ENCODE assay signal across 8 cellular contexts in the genomic region with DNA sequence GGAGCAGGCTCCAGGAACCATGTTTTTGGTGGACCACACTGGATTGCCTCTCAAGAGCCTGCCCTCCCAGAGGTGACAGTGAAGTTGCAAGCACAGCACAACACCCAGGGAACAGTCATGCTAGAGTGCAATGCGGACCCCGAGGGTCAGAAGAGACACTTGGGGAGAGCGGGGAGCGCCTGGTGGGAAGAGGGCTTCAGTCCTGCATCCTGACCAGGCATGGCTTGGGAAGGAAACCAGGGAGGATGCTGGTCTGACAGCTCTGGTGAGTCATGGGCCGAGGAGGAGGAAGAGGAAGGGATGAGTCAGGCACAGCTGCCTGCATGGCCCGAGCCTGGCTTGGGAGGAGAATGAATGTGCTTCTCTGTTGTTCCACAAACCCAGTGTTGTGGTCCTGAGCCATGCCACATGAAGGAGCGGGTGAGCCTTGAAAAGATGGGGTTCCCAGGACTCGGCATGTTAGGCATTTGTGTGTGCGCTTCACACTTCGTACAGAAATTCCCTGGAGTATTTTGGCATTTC. TPM values are rescaled to one million over a fixed set of nuclear protein-coding genes. Genes with fewer than 3 reads are reported as not detected.
DNase-seq lines count a peak whose midpoint lies in the region; ATAC-seq, FAIRE-seq and TF ChIP-seq lines count a peak whose summit lies in the region.

No MANE protein-coding gene starts in this region.

- H3K4me3 ChIP-seq in HCT116 (replicated peaks in 1 of 2; ENCODE audit: low read depth in 1 of 2, low read length in 2 of 2) (peak overlapping the region in 1 of 2 experiments; percentile 57; a peak in 2 of 4 replicates), K562 (no peak overlapping the region), spleen (no peak overlapping the region), Karpas-422 (ENCODE audit: low read length) (no peak overlapping the region)
- H3K4me3 ChIP-seq in CD8-positive, alpha-beta memory T cell (ENCODE audit: low read length), result no peak overlapping the region

- no TSS peak for BruUV-seq in HCT116 (replicated peaks; lab: Mats Ljungman, UMichigan)
- BruUV-seq in K562 (replicated peaks; lab: Mats Ljungman, UMichigan), result no TSS peak

- TF ChIP-seq EP300 in K562 (IDR thresholded peaks at IDR 0.05; ENCODE audit: low read length), result no peak

- POLR2A ChIA-PET in HCT116 (lab: Charles Lee) (no interaction called here), K562 (lab: Yijun Ruan, JAX) (no interaction called here)
- POLR2A ChIA-PET in CD8-positive, alpha-beta memory T cell (lab: Charles Lee), result no interaction called here

- in situ Hi-C loops in K562 (cut with MboI), result no loop called here

- CTCF ChIA-PET in HCT116 (lab: Charles Lee) (interaction anchor here (0.9 to 4.5 kb wide), 3 partner anchors 9 to 29 kb away, joined by 3 to 20 read pairs (median 4); a partner anchor contains a TSS), K562 (lab: Yijun Ruan, JAX; ENCODE audit: low intra/inter-chr PET ratio) (no interaction called here)
- CTCF ChIA-PET in CD8-positive, alpha-beta memory T cell (lab: Charles Lee), result interaction anchor here (1.0 kb wide), 1 partner anchor 10 kb away, joined by 3 read pairs; no protein-coding TSS in a partner anchor

- H3K4me2 ChIP-seq in HCT116 (ENCODE audit: low read length) (peak overlapping the region; percentile 99), K562 (ENCODE audit: insufficient read depth, low read length) (0 out of 2 replicates have a peak overlapping the region, but pooled peaks have one; percentile 6), Karpas-422 (ENCODE audit: low read depth, low read length, poor library complexity, severe bottlenecking) (no peak overlapping the region)

- H3K36me3 Mint-ChIP-seq in CD8-positive, alpha-beta memory T cell, result no peaks in the 10 kb centered on the region

- H2AFZ ChIP-seq in HCT116 (ENCODE audit: low read depth, low read length, poor library complexity, severe bottlenecking), result no peak overlapping the region
- peak overlapping the region; percentile 43 for H2AFZ ChIP-seq in K562 (ENCODE audit: low read depth, low read length)
- H2AFZ ChIP-seq in Karpas-422 (ENCODE audit: low read length), result no peak overlapping the region

- FAIRE-seq in K562 (lab: Jason Lieb, UNC) (peak; percentile 91), islet of Langerhans (lab: Jason Lieb, UNC) (peak; percentile 86)

- H3K27me3 Mint-ChIP-seq in CD8-positive, alpha-beta memory T cell, result peaks cover 0 to 5% of the 10 kb centered on the region in 2 donors

- no peaks in the 10 kb centered on the region for H3K27me3 ChIP-seq in HCT116 (ENCODE audit: insufficient read depth, low read length)
- no peaks in the 10 kb centered on the region for H3K27me3 ChIP-seq in K562 (ENCODE audit: control insufficient read depth in 2 of 2, insufficient read depth in 2 of 2, low read length in 2 of 2)
- no peaks in the 10 kb centered on the region for H3K27me3 ChIP-seq in spleen (replicated peaks in 1 of 7)
- H3K27me3 ChIP-seq in Karpas-422 (ENCODE audit: low read length), result no peaks in the 10 kb centered on the region
- no peaks in the 10 kb centered on the region for H3K27me3 ChIP-seq in CD8-positive, alpha-beta memory T cell (ENCODE audit: insufficient read depth, low read length, poor library complexity, severe bottlenecking)

- TF ChIP-seq RAD21 in HCT116 (IDR thresholded peaks at IDR 0.05; ENCODE audit: low read depth) (no peak), K562 (CRISPR knock-in tag; conservative IDR thresholded peaks at IDR 0.05 in 1 of 2, IDR thresholded peaks at IDR 0.05 in 1 of 2) (no peak)

- no peak overlapping the region for H3K4me3 Mint-ChIP-seq in CD8-positive, alpha-beta memory T cell

- H3K9ac ChIP-seq in HCT116 (ENCODE audit: low read length), result peak overlapping the region; percentile 72
- no peak overlapping the region for H3K9ac ChIP-seq in K562 (ENCODE audit: insufficient read depth in 1 of 2, low read depth in 2 of 2, low read length in 2 of 2)
- H3K9ac ChIP-seq in Karpas-422 (ENCODE audit: low read length), result no peak overlapping the region

- peak; percentile 77 for ATAC-seq in HCT116
- ATAC-seq in K562, result peak; percentile 77
- no peak for ATAC-seq in HG03342 (IDR thresholded peaks at IDR 0.05; ENCODE audit: unreplicated experiment)

- TF ChIP-seq CTCF in HCT116 (IDR thresholded peaks at IDR 0.05 in 2 of 3, conservative IDR thresholded peaks at IDR 0.05 in 1 of 3; ENCODE audit: borderline replicate concordance in 1 of 3, insufficient read depth in 1 of 3, low read depth in 2 of 3, low read length in 2 of 3), result no peak
- no peak for TF ChIP-seq CTCF in K562 (IDR thresholded peaks at IDR 0.05 in 2 of 3, conservative IDR thresholded peaks at IDR 0.05 in 1 of 3; ENCODE audit: insufficient read depth in 2 of 3, low read depth in 1 of 3, low read length in 3 of 3)
- TF ChIP-seq CTCF in spleen (IDR thresholded peaks at IDR 0.05 in 8 of 11, conservative IDR thresholded peaks at IDR 0.05 in 3 of 11), result no peak

- RAD21 ChIA-PET in HCT116 (lab: Charles Lee; ENCODE audit: low non-redundant PET in 1 of 2, low total read pairs in 2 of 2, uncharacterized antibody in 2 of 2, unreplicated experiment in 2 of 2), result no interaction called here

- intact Hi-C loops in HCT116 (cut with micrococcal nuclease) (loop anchor here (2.0 kb wide), 2 partner anchors 32 to 44 kb away; a partner anchor contains a TSS), K562 (cut with micrococcal nuclease) (no loop called here), spleen (cut with DNase I; ENCODE audit: low total_unique reads) (no loop called here)

- WGBS in K562 (ENCODE audit: insufficient coverage, low coverage, missing lambda C conversion rate), result 5% methylated on average over 4 of the region's 10 CpGs
- WGBS in spleen, 5 donors, result 21 to 35% (median 29%) methylated on average over 10 of the region's 10 CpGs

- H3K9me3 ChIP-seq in HCT116 (ENCODE audit: control insufficient read depth in 1 of 2, insufficient read depth in 1 of 2, low read depth in 1 of 2, low read length in 2 of 2) (no peaks in the 10 kb centered on the region), K562 (replicated peaks; ENCODE audit: control insufficient read depth, insufficient read depth, low read depth, low read length) (no peaks in the 10 kb centered on the region), spleen (no peaks in the 10 kb centered on the region), Karpas-422 (ENCODE audit: low read length) (no peaks in the 10 kb centered on the region)
- H3K9me3 ChIP-seq in CD8-positive, alpha-beta memory T cell (ENCODE audit: low read length), result no peaks in the 10 kb centered on the region

- H3K36me3 ChIP-seq in HCT116 (ENCODE audit: control insufficient read depth in 1 of 2, insufficient read depth in 2 of 2, low read length in 2 of 2) (no peaks in the 10 kb centered on the region), K562 (ENCODE audit: control insufficient read depth, insufficient read depth, low read length) (no peaks in the 10 kb centered on the region), spleen (no peaks in the 10 kb centered on the region), Karpas-422 (ENCODE audit: insufficient read depth, low read length) (no peaks in the 10 kb centered on the region)
- no peaks in the 10 kb centered on the region for H3K36me3 ChIP-seq in CD8-positive, alpha-beta memory T cell (ENCODE audit: insufficient read depth, low read length)

- H4K20me1 ChIP-seq in HCT116 (ENCODE audit: insufficient read depth) (no peaks in the 10 kb centered on the region), K562 (replicated peaks; ENCODE audit: control insufficient read depth, insufficient read depth, low read length) (no peaks in the 10 kb centered on the region), Karpas-422 (ENCODE audit: insufficient read depth, low read depth, low read length) (no peaks in the 10 kb centered on the region)

- TF ChIP-seq POLR2A in HCT116 (IDR thresholded peaks at IDR 0.05; ENCODE audit: borderline replicate concordance, extremely low read depth, insufficient read depth, insufficient read length) (no peak), K562 (conservative IDR thresholded peaks at IDR 0.05) (no peak), spleen (IDR thresholded peaks at IDR 0.05) (no peak)

- H3K4me1 ChIP-seq in HCT116 (ENCODE audit: control insufficient read depth in 1 of 2, insufficient read depth in 2 of 2, low read length in 2 of 2) (peaks cover 53 to 63% of the 10 kb centered on the region in 2 experiments), K562 (replicated peaks in 1 of 2; ENCODE audit: control insufficient read depth in 2 of 2, insufficient read depth in 2 of 2, low read length in 2 of 2) (peaks cover 15 to 21% of the 10 kb centered on the region in 2 experiments; a peak in 4 of 5 replicates), spleen (peaks cover 3 to 44% (median 23%) of the 10 kb centered on the region in 6 donors), Karpas-422 (ENCODE audit: low read length) (no peaks in the 10 kb centered on the region; the same call in 1 of the 2 replicates)
- no peaks in the 10 kb centered on the region for H3K4me1 ChIP-seq in CD8-positive, alpha-beta memory T cell (ENCODE audit: insufficient read depth, low read length)

- no peak overlapping the region for H3K27ac Mint-ChIP-seq in CD8-positive, alpha-beta memory T cell

- no peaks in the 10 kb centered on the region for H3K4me1 Mint-ChIP-seq in CD8-positive, alpha-beta memory T cell

- H3K79me2 ChIP-seq in HCT116 (ENCODE audit: insufficient read depth, low read length) (peaks cover 6% of the 10 kb centered on the region; the same call in 1 of the 2 replicates), K562 (ENCODE audit: control insufficient read depth, insufficient read depth, low read length) (no peaks in the 10 kb centered on the region), Karpas-422 (ENCODE audit: low read length) (no peaks in the 10 kb centered on the region)

- H3K9me2 ChIP-seq in HCT116 (ENCODE audit: insufficient read depth) (no peaks in the 10 kb centered on the region), Karpas-422 (replicated peaks; ENCODE audit: insufficient read depth, low read length) (no peaks in the 10 kb centered on the region)

- H3K9me1 ChIP-seq in K562 (ENCODE audit: control insufficient read depth, insufficient read depth, low read length), result no peaks in the 10 kb centered on the region

- peak overlapping the region; percentile 98 for H3K27ac ChIP-seq in HCT116 (ENCODE audit: low read depth, low read length)
- peak overlapping the region; percentile 52; the same call in 2 of the 3 replicates for H3K27ac ChIP-seq in K562 (ENCODE audit: extremely low read depth, low read depth, low read length)
- peak overlapping the region in 7 of 8 donors; percentile 16 to 79 (median 64) for H3K27ac ChIP-seq in spleen
- no peak overlapping the region for H3K27ac ChIP-seq in Karpas-422 (ENCODE audit: low read length)
- no peak overlapping the region for H3K27ac ChIP-seq in CD8-positive, alpha-beta memory T cell (ENCODE audit: low read depth, low read length)

- peak; percentile 85 for DNase-seq in HCT116 (ENCODE audit: low read depth, low spot score)
- DNase-seq in SW 1271 (lab: John Stamatoyannopoulos, UW), result peak; percentile 55 to 87
- peak; percentile 54 to 68 (median 58) for DNase-seq in K562 (ENCODE audit: extremely low read depth in 1 of 4, low spot score in 3 of 4)
- DNase-seq in spleen, result peak; percentile 86
- DNase-seq in Karpas-422, result no peak
- DNase-seq in CD8-positive, alpha-beta memory T cell, result no peak

- H3K9me3 Mint-ChIP-seq in CD8-positive, alpha-beta memory T cell, result no peaks in the 10 kb centered on the region

RNA-seq across cellular contexts. Expression of a gene that starts 29.5 kb away (rescaled TPM):
- total RNA-seq in HCT116 (2021; ENCODE audit: unreplicated experiment) (0.15 TPM), K562 (2014; rRNA removed) (not detected in 2 replicates), K562 (2014; rRNA removed; fragmentation: Illumina TruSeq; extraction: Trizol) (not detected in 2 replicates), K562 (2015; rRNA removed; fragmentation: Illumina TruSeq; extraction: Trizol) (not detected in 2 replicates), K562 (2021) (not detected in 2 replicates), spleen (not detected)
- 0.22 and 0.31 TPM in 2 replicates for polyA plus RNA-seq in HCT116 (2012)
- total RNA-seq in K562 (2011; cell fraction: chromatin; rRNA removed; ENCODE audit: low replicate concordance), result not detected in 2 replicates
- not detected in 2 replicates for total RNA-seq in K562 (2011; cell fraction: nucleolus; rRNA removed)
- not detected in 2 replicates for total RNA-seq in K562 (2011; cell fraction: nucleoplasm; rRNA removed)
- polyA plus RNA-seq in K562 (2011; rRNA removed) (not detected in 2 replicates), K562 (2014; fragmentation: Illumina TruSeq; extraction: Trizol) (not detected in 2 replicates), K562 (2014; fragmentation: Nextera tagmentation; extraction: Ambion mirVana) (not detected), K562 (2014; rRNA removed) (not detected in 2 replicates), spleen (under 1 TPM; 0.10 to 0.52 (median 0.18) TPM)
- polyA plus RNA-seq in K562 (2011; cell fraction: cytosol; rRNA removed), result not detected in 2 replicates
- not detected in 2 replicates for polyA plus RNA-seq in K562 (2011; cell fraction: nucleus; rRNA removed)
- not detected in 2 replicates for polyA plus RNA-seq in K562 (2012)
- polyA minus RNA-seq in K562 (2011; rRNA and poly(A)+ RNA removed), result not detected in 2 replicates
- not detected in 2 replicates for polyA minus RNA-seq in K562 (2011; cell fraction: cytosol; rRNA and poly(A)+ RNA removed)
- polyA minus RNA-seq in K562 (2011; cell fraction: nucleus; rRNA and poly(A)+ RNA removed), result not detected in 2 replicates
- not detected in 2 replicates for total RNA-seq in Karpas-422 (2014; rRNA removed; shearing (Covaris generic); ENCODE audit: low replicate concordance)
- total RNA-seq in CD8-positive, alpha-beta memory T cell, result not detected
- polyA plus RNA-seq in CD8-positive, alpha-beta memory T cell, result not detected

RNA-seq across cellular contexts. Expression of a gene that starts 41.1 kb away (rescaled TPM):
- total RNA-seq in HCT116 (2021; ENCODE audit: unreplicated experiment), result 1.6 TPM
- 0.97 and 1.3 TPM in 2 replicates for polyA plus RNA-seq in HCT116 (2012)
- not detected in 2 replicates for total RNA-seq in K562 (2011; cell fraction: chromatin; rRNA removed; ENCODE audit: low replicate concordance)
- total RNA-seq in K562 (2011; cell fraction: nucleolus; rRNA removed), result not detected in 2 replicates
- not detected in 2 replicates for total RNA-seq in K562 (2011; cell fraction: nucleoplasm; rRNA removed)
- total RNA-seq in K562 (2014; rRNA removed), result not detected in 2 replicates
- not detected in 2 replicates for total RNA-seq in K562 (2014; rRNA removed; fragmentation: Illumina TruSeq; extraction: Trizol)
- not detected in 2 replicates for total RNA-seq in K562 (2015; rRNA removed; fragmentation: Illumina TruSeq; extraction: Trizol)
- not detected in 2 replicates for total RNA-seq in K562 (2021)
- polyA plus RNA-seq in K562 (2011; rRNA removed), result not detected in 2 replicates
- polyA plus RNA-seq in K562 (2011; cell fraction: cytosol; rRNA removed), result not detected in 2 replicates
- polyA plus RNA-seq in K562 (2011; cell fraction: nucleus; rRNA removed), result not detected in 2 replicates
- polyA plus RNA-seq in K562 (2012), result 0.03 TPM in 1 of 2 replicates, not detected in the other
- not detected in 2 replicates for polyA plus RNA-seq in K562 (2014; fragmentation: Illumina TruSeq; extraction: Trizol)
- not detected for polyA plus RNA-seq in K562 (2014; fragmentation: Nextera tagmentation; extraction: Ambion mirVana)
- not detected in 2 replicates for polyA plus RNA-seq in K562 (2014; rRNA removed)
- polyA minus RNA-seq in K562 (2011; rRNA and poly(A)+ RNA removed), result not detected in 2 replicates
- not detected in 2 replicates for polyA minus RNA-seq in K562 (2011; cell fraction: cytosol; rRNA and poly(A)+ RNA removed)
- not detected in 2 replicates for polyA minus RNA-seq in K562 (2011; cell fraction: nucleus; rRNA and poly(A)+ RNA removed)
- total RNA-seq in spleen, result under 1 TPM in 2 of 7 donors, not detected in 5; 0.19 to 0.32 TPM
- polyA plus RNA-seq in spleen, result under 1 TPM; 0.11 to 0.42 (median 0.15) TPM
- total RNA-seq in Karpas-422 (2014; rRNA removed; shearing (Covaris generic); ENCODE audit: low replicate concordance), result 0.79 TPM in 1 of 2 replicates, not detected in the other
- total RNA-seq in CD8-positive, alpha-beta memory T cell, result not detected
- not detected for polyA plus RNA-seq in CD8-positive, alpha-beta memory T cell

RNA-seq across cellular contexts. Expression of a gene that starts 44.4 kb away (rescaled TPM):
- total RNA-seq in HCT116 (2021; ENCODE audit: unreplicated experiment), result 12.8 TPM
- 13.6 and 15.6 TPM in 2 replicates for polyA plus RNA-seq in HCT116 (2012)
- 0.56 TPM in 1 of 2 replicates, not detected in the other for total RNA-seq in K562 (2011; cell fraction: chromatin; rRNA removed; ENCODE audit: low replicate concordance)
- 0.67 and 0.79 TPM in 2 replicates for total RNA-seq in K562 (2011; cell fraction: nucleolus; rRNA removed)
- total RNA-seq in K562 (2011; cell fraction: nucleoplasm; rRNA removed), result 0.46 and 0.51 TPM in 2 replicates
- 1.1 and 2.2 TPM in 2 replicates for total RNA-seq in K562 (2014; rRNA removed)
- 0.11 and 0.13 TPM in 2 replicates for total RNA-seq in K562 (2014; rRNA removed; fragmentation: Illumina TruSeq; extraction: Trizol)
- 0.75 and 1.0 TPM in 2 replicates for total RNA-seq in K562 (2015; rRNA removed; fragmentation: Illumina TruSeq; extraction: Trizol)
- 1.3 and 2.2 TPM in 2 replicates for total RNA-seq in K562 (2021)
- 0.61 and 1.0 TPM in 2 replicates for polyA plus RNA-seq in K562 (2011; rRNA removed)
- 1.5 and 3.4 TPM in 2 replicates for polyA plus RNA-seq in K562 (2011; cell fraction: cytosol; rRNA removed)
- polyA plus RNA-seq in K562 (2011; cell fraction: nucleus; rRNA removed), result 0.81 and 1.5 TPM in 2 replicates
- polyA plus RNA-seq in K562 (2012), result 1.6 and 2.6 TPM in 2 replicates
- 0.52 and 0.91 TPM in 2 replicates for polyA plus RNA-seq in K562 (2014; fragmentation: Illumina TruSeq; extraction: Trizol)
- polyA plus RNA-seq in K562 (2014; fragmentation: Nextera tagmentation; extraction: Ambion mirVana), result under 1 TPM in 1 of 2 experiments, not detected in 1; 0.08 TPM
- polyA plus RNA-seq in K562 (2014; rRNA removed), result 0.92 and 1.6 TPM in 2 replicates
- polyA minus RNA-seq in K562 (2011; rRNA and poly(A)+ RNA removed), result 0.30 and 0.49 TPM in 2 replicates
- polyA minus RNA-seq in K562 (2011; cell fraction: cytosol; rRNA and poly(A)+ RNA removed), result 0.73 and 1.1 TPM in 2 replicates
- polyA minus RNA-seq in K562 (2011; cell fraction: nucleus; rRNA and poly(A)+ RNA removed), result 0.27 and 0.44 TPM in 2 replicates
- total RNA-seq in spleen, result 10 to 100 TPM in 6 of 7 donors, 1 to 10 TPM in 1; 8.0 to 17.6 (median 12.1) TPM
- polyA plus RNA-seq in spleen, result 10 to 100 TPM in 1 of 3 donors, 1 to 10 TPM in 2; 4.5 to 11.5 (median 6.8) TPM
- total RNA-seq in Karpas-422 (2014; rRNA removed; shearing (Covaris generic); ENCODE audit: low replicate concordance), result 0.11 and 0.72 TPM in 2 replicates
- total RNA-seq in CD8-positive, alpha-beta memory T cell, result 1 to 10 TPM; 1.9 to 2.6 TPM
- 2.0 TPM for polyA plus RNA-seq in CD8-positive, alpha-beta memory T cell

RNA-seq across cellular contexts. Expression of a gene that starts 44.9 kb away (rescaled TPM):
- 101 TPM for total RNA-seq in HCT116 (2021; ENCODE audit: unreplicated experiment)
- polyA plus RNA-seq in HCT116 (2012), result 87.2 and 107 TPM in 2 replicates
- total RNA-seq in K562 (2011; cell fraction: chromatin; rRNA removed; ENCODE audit: low replicate concordance), result 168 and 315 TPM in 2 replicates
- 168 and 191 TPM in 2 replicates for total RNA-seq in K562 (2011; cell fraction: nucleolus; rRNA removed)
- 147 and 149 TPM in 2 replicates for total RNA-seq in K562 (2011; cell fraction: nucleoplasm; rRNA removed)
- 68.9 and 74.1 TPM in 2 replicates for total RNA-seq in K562 (2014; rRNA removed)
- 51.3 and 60.4 TPM in 2 replicates for total RNA-seq in K562 (2014; rRNA removed; fragmentation: Illumina TruSeq; extraction: Trizol)
- total RNA-seq in K562 (2015; rRNA removed; fragmentation: Illumina TruSeq; extraction: Trizol), result 52.8 and 56.3 TPM in 2 replicates
- 70.6 and 75.6 TPM in 2 replicates for total RNA-seq in K562 (2021)
- polyA plus RNA-seq in K562 (2011; rRNA removed), result 110 and 113 TPM in 2 replicates
- 113 and 145 TPM in 2 replicates for polyA plus RNA-seq in K562 (2011; cell fraction: cytosol; rRNA removed)
- polyA plus RNA-seq in K562 (2011; cell fraction: nucleus; rRNA removed), result 256 and 261 TPM in 2 replicates
- 42.5 and 45.3 TPM in 2 replicates for polyA plus RNA-seq in K562 (2012)
- 61.1 and 62.1 TPM in 2 replicates for polyA plus RNA-seq in K562 (2014; fragmentation: Illumina TruSeq; extraction: Trizol)
- polyA plus RNA-seq in K562 (2014; fragmentation: Nextera tagmentation; extraction: Ambion mirVana), result 10 to 100 TPM; 40.1 to 62.9 TPM
- 71.7 and 74.6 TPM in 2 replicates for polyA plus RNA-seq in K562 (2014; rRNA removed)
- 119 and 129 TPM in 2 replicates for polyA minus RNA-seq in K562 (2011; rRNA and poly(A)+ RNA removed)
- polyA minus RNA-seq in K562 (2011; cell fraction: cytosol; rRNA and poly(A)+ RNA removed), result 48.5 and 68.5 TPM in 2 replicates
- polyA minus RNA-seq in K562 (2011; cell fraction: nucleus; rRNA and poly(A)+ RNA removed), result 67.3 and 95.6 TPM in 2 replicates
- total RNA-seq in spleen, result 10 to 100 TPM; 54.5 to 91.5 (median 59.7) TPM
- polyA plus RNA-seq in spleen, result 100 to 1,000 TPM in 1 of 3 donors, 10 to 100 TPM in 2; 53.5 to 101 (median 78.7) TPM
- total RNA-seq in Karpas-422 (2014; rRNA removed; shearing (Covaris generic); ENCODE audit: low replicate concordance), result 45.2 and 56.0 TPM in 2 replicates
- total RNA-seq in CD8-positive, alpha-beta memory T cell, result 10 to 100 TPM; 85.7 to 89.3 TPM
- polyA plus RNA-seq in CD8-positive, alpha-beta memory T cell, result 27.5 TPM

RNA-seq across cellular contexts. Expression of a gene that starts 46.4 kb away (rescaled TPM):
- 0.32 TPM for total RNA-seq in HCT116 (2021; ENCODE audit: unreplicated experiment)
- 0.14 TPM in 1 of 2 replicates, not detected in the other for polyA plus RNA-seq in HCT116 (2012)
- not detected in 2 replicates for total RNA-seq in K562 (2011; cell fraction: chromatin; rRNA removed; ENCODE audit: low replicate concordance)
- total RNA-seq in K562 (2011; cell fraction: nucleolus; rRNA removed), result not detected in 2 replicates
- not detected in 2 replicates for total RNA-seq in K562 (2011; cell fraction: nucleoplasm; rRNA removed)
- total RNA-seq in K562 (2014; rRNA removed), result not detected in 2 replicates
- total RNA-seq in K562 (2014; rRNA removed; fragmentation: Illumina TruSeq; extraction: Trizol), result not detected in 2 replicates
- total RNA-seq in K562 (2015; rRNA removed; fragmentation: Illumina TruSeq; extraction: Trizol), result not detected in 2 replicates
- total RNA-seq in K562 (2021), result not detected in 2 replicates
- polyA plus RNA-seq in K562 (2011; rRNA removed), result not detected in 2 replicates
- not detected in 2 replicates for polyA plus RNA-seq in K562 (2011; cell fraction: cytosol; rRNA removed)
- polyA plus RNA-seq in K562 (2011; cell fraction: nucleus; rRNA removed), result not detected in 2 replicates
- not detected in 2 replicates for polyA plus RNA-seq in K562 (2012)
- polyA plus RNA-seq in K562 (2014; fragmentation: Illumina TruSeq; extraction: Trizol), result not detected in 2 replicates
- polyA plus RNA-seq in K562 (2014; fragmentation: Nextera tagmentation; extraction: Ambion mirVana), result not detected
- not detected in 2 replicates for polyA plus RNA-seq in K562 (2014; rRNA removed)
- not detected in 2 replicates for polyA minus RNA-seq in K562 (2011; rRNA and poly(A)+ RNA removed)
- not detected in 2 replicates for polyA minus RNA-seq in K562 (2011; cell fraction: cytosol; rRNA and poly(A)+ RNA removed)
- polyA minus RNA-seq in K562 (2011; cell fraction: nucleus; rRNA and poly(A)+ RNA removed), result not detected in 2 replicates
- total RNA-seq in spleen, result not detected
- polyA plus RNA-seq in spleen, result not detected
- total RNA-seq in Karpas-422 (2014; rRNA removed; shearing (Covaris generic); ENCODE audit: low replicate concordance), result not detected in 2 replicates
- total RNA-seq in CD8-positive, alpha-beta memory T cell, result not detected
- not detected for polyA plus RNA-seq in CD8-positive, alpha-beta memory T cell

Comparison
In these comparisons a context has a peak if more than half of its experiments do, and no peak if none do; other contexts are left out.
1. DNase-seq: peak in HCT116 (single experiment), SW 1271 (2 of 2), K562 (4 of 4) and spleen (single experiment); none in Karpas-422 (single experiment) and CD8-positive, alpha-beta memory T cell (0 of 5).
2. H3K27ac ChIP-seq: peak in HCT116 (single experiment), K562 (single experiment) and spleen (7 of 8); none in Karpas-422 (single experiment) and CD8-positive, alpha-beta memory T cell (single experiment).